14 cellular contexts compared by ENCODE assay signal in genomic region chr3:50126287-50127211, GRCh38. TPM values are rescaled to one million over a fixed set of nuclear protein-coding genes. Genes with fewer than 3 reads are reported as not detected.
DNase-seq lines count a peak whose midpoint lies in the region; ATAC-seq and TF ChIP-seq lines count a peak whose summit lies in the region.
"Had no signal": no experiment of that assay in that cellular context is flagged by ENCODE, and none has a peak within 500 bp of the region (broad histone marks: within the 10 kb centered on the region; RNA-seq: fewer than 3 reads in every experiment).

No MANE protein-coding gene starts in this region.

- peaks cover 43% of the 10 kb centered on the region for H3K4me1 Mint-ChIP-seq in HFFc6 (ENCODE audit: low read depth)
- H3K4me1 Mint-ChIP-seq: activated CD4-positive, alpha-beta memory T cell treated with anti-CD3 and anti-CD28 coated beads, Interleukin-2, amount 10 ng/mL, durations not matched to agents 7 days and 5 days had no signal

- H3K27ac Mint-ChIP-seq in HFFc6: no peak overlapping the region
- H3K27ac Mint-ChIP-seq: activated CD4-positive, alpha-beta memory T cell treated with anti-CD3 and anti-CD28 coated beads, Interleukin-2, amount 10 ng/mL, durations not matched to agents 7 days and 5 days had no signal

- no peak for TF ChIP-seq CTCF in AG10803 (conservative IDR thresholded peaks at IDR 0.05; ENCODE audit: low read length)
- no peak for TF ChIP-seq CTCF in HFFc6 (IDR thresholded peaks at IDR 0.05)

- ATAC-seq in HG02571 (IDR thresholded peaks at IDR 0.05; ENCODE audit: unreplicated experiment): no peak
- ATAC-seq: foreskin keratinocyte, HCT116, mucosa of descending colon had no signal

- peak overlapping the region; percentile 36; the same call in 1 of the 2 replicates for H3K4me3 Mint-ChIP-seq in HFFc6
- H3K4me3 Mint-ChIP-seq: activated CD4-positive, alpha-beta memory T cell treated with anti-CD3 and anti-CD28 coated beads, Interleukin-2, amount 10 ng/mL, durations not matched to agents 7 days and 5 days had no signal

- peak overlapping the region; percentile 13 for H3K9ac ChIP-seq in mucosa of stomach (ENCODE audit: low read length)

- H3K27me3 Mint-ChIP-seq in HFFc6 (ENCODE audit: insufficient read depth): peaks cover 20% of the 10 kb centered on the region
- H3K27me3 Mint-ChIP-seq: activated CD4-positive, alpha-beta memory T cell treated with anti-CD3 and anti-CD28 coated beads, Interleukin-2, amount 10 ng/mL, durations not matched to agents 7 days and 5 days had no signal

- DNase-seq in AG10803 (ENCODE audit: low read depth) (peak; percentile 63), HFFc6 (peak; percentile 59), cerebellar cortex (ENCODE audit: low spot score) (peak; percentile 36), CD1c-positive myeloid dendritic cell (ENCODE audit: extremely low spot score) (no peak), NCI-H2029 treated with DMSO at 0.1 percent for 48 hours (lab: John Stamatoyannopoulos, UW) (no peak), Kasumi-1 (lab: John Stamatoyannopoulos, UW) (no peak)
- DNase-seq: activated CD4-positive, alpha-beta memory T cell treated with anti-CD3 and anti-CD28 coated beads, Interleukin-2, amount 10 ng/mL, durations not matched to agents 7 days and 5 days; foreskin keratinocyte; NCI-H1694 treated with DMSO at 0.1 percent for 48 hours; SHP77 treated with DMSO at 0.1 percent for 48 hours had no signal

- H3K27me3 ChIP-seq in mucosa of stomach (ENCODE audit: control insufficient read depth, insufficient read depth, low read length): peaks cover 13% of the 10 kb centered on the region
- H3K27me3 ChIP-seq: foreskin keratinocyte had no signal

- H3K4me1 ChIP-seq in mucosa of stomach (ENCODE audit: control insufficient read depth, insufficient read depth, low read length): peaks cover 53% of the 10 kb centered on the region

- H3K9me3 ChIP-seq in mucosa of stomach (ENCODE audit: control insufficient read depth, low read length): no peaks in the 10 kb centered on the region
- H3K9me3 ChIP-seq: mucosa of descending colon had no signal

- H3K36me3 ChIP-seq in mucosa of stomach (ENCODE audit: control insufficient read depth, insufficient read depth, low read length): no peaks in the 10 kb centered on the region

- H3K4me3 ChIP-seq in AG10803 (ENCODE audit: low read length): no peak overlapping the region
- no peak overlapping the region for H3K4me3 ChIP-seq in mucosa of stomach (ENCODE audit: low read length)
- H3K4me3 ChIP-seq: mucosa of descending colon had no signal

- H3K9me3 Mint-ChIP-seq in HFFc6: no peaks in the 10 kb centered on the region
- H3K9me3 Mint-ChIP-seq: activated CD4-positive, alpha-beta memory T cell treated with anti-CD3 and anti-CD28 coated beads, Interleukin-2, amount 10 ng/mL, durations not matched to agents 7 days and 5 days had no signal

- H3K36me3 Mint-ChIP-seq in HFFc6 (ENCODE audit: low read depth): no peaks in the 10 kb centered on the region

RNA-seq across cellular contexts. Expression of gene SEMA3F, which starts 28.6 kb away (rescaled TPM):
- total RNA-seq in HFFc6 (2021; fragmentation: NEBNext Ultra II Directional; extraction: Animal tissue kit (Norgen Biotek cat#: 25700)): 10 to 100 TPM; 20.5 to 35.6 (median 22.8) TPM

RNA-seq across cellular contexts. Expression of gene RBM5, which starts 37.8 kb away (rescaled TPM):
- 10 to 100 TPM; 69.3 to 83.8 (median 78.5) TPM for total RNA-seq in HFFc6 (2021; fragmentation: NEBNext Ultra II Directional; extraction: Animal tissue kit (Norgen Biotek cat#: 25700))

Comparison
In these comparisons a context has a peak if more than half of its experiments do, and no peak if none do; other contexts are left out.
1. DNase-seq: peak in AG10803 (single experiment), HFFc6 (single experiment) and cerebellar cortex (single experiment); none in CD1c-positive myeloid dendritic cell (single experiment), NCI-H2029 treated with DMSO at 0.1 percent for 48 hours (single experiment) and Kasumi-1 (0 of 2).